Comparison of ENCODE assay signal across 30 cellular contexts in genomic region chr22:31607696-31608095, GRCh38.
"Had no signal": no experiment of that assay in that cellular context is flagged by ENCODE, and none has a peak within 500 bp of the region (broad histone marks: within the 10 kb centered on the region; RNA-seq: fewer than 3 reads in every experiment).

No MANE protein-coding gene starts in this region.

- H3K4me1 ChIP-seq: colonic mucosa had no signal

- H3K27me3 Mint-ChIP-seq: activated CD4-positive, alpha-beta T cell treated with anti-CD3 and anti-CD28 coated beads for 36 hours; activated naive CD8-positive, alpha-beta T cell treated with anti-CD3 and anti-CD28 coated beads, Interleukin-2, amount 50 U/mL, for 24 hours; natural killer cell treated with Interleukin-12 subunit alpha and Interleukin-12 subunit beta and Interleukin-15 and Interleukin-18, amount 100 ng/mL, for 72 hours; progenitor cell of endocrine pancreas; T-cell had no signal

- H3K4me1 Mint-ChIP-seq: activated CD4-positive, alpha-beta T cell treated with anti-CD3 and anti-CD28 coated beads for 36 hours; activated naive CD8-positive, alpha-beta T cell treated with anti-CD3 and anti-CD28 coated beads, Interleukin-2, amount 50 U/mL, for 24 hours; T-cell had no signal

- H3K27ac Mint-ChIP-seq: activated CD4-positive, alpha-beta T cell treated with anti-CD3 and anti-CD28 coated beads for 36 hours; progenitor cell of endocrine pancreas; T-cell; T-helper 2 cell treated with Interferon-gamma antibody and Interleukin-4, amounts not matched to agents 5 μg/mL and 100 μg/mL, for 36 hours had no signal

- FAIRE-seq: endometrium, urothelium cell line had no signal

- H3K36me3 ChIP-seq: colonic mucosa, ovary, transverse colon had no signal

- H3K27me3 ChIP-seq: colonic mucosa, esophagus squamous epithelium, heart right ventricle, left lung, neutrophil, ovary, testis, transverse colon had no signal

- H3K4me3 Mint-ChIP-seq: activated CD4-positive, alpha-beta T cell treated with anti-CD3 and anti-CD28 coated beads for 36 hours; activated naive CD8-positive, alpha-beta T cell treated with anti-CD3 and anti-CD28 coated beads, Interleukin-2, amount 50 U/mL, for 24 hours; natural killer cell treated with Interleukin-12 subunit alpha and Interleukin-12 subunit beta and Interleukin-15 and Interleukin-18, amount 100 ng/mL, for 72 hours; T-cell; T-helper 2 cell treated with Interferon-gamma antibody and Interleukin-4, amounts not matched to agents 5 μg/mL and 100 μg/mL, for 36 hours had no signal

- H3K9me3 Mint-ChIP-seq: activated naive CD8-positive, alpha-beta T cell treated with anti-CD3 and anti-CD28 coated beads, Interleukin-2, amount 50 U/mL, for 24 hours; natural killer cell treated with Interleukin-12 subunit alpha and Interleukin-12 subunit beta and Interleukin-15 and Interleukin-18, amount 100 ng/mL, for 72 hours; T-cell; T-helper 2 cell treated with Interferon-gamma antibody and Interleukin-4, amounts not matched to agents 5 μg/mL and 100 μg/mL, for 36 hours had no signal

- ATAC-seq: activated CD4-positive, alpha-beta T cell treated with anti-CD3 and anti-CD28 coated beads for 36 hours; activated naive CD8-positive, alpha-beta T cell treated with anti-CD3 and anti-CD28 coated beads, Interleukin-2, amount 50 U/mL, for 24 hours; heart right ventricle; left lung; mucosa of descending colon; natural killer cell treated with Interleukin-12 subunit alpha and Interleukin-12 subunit beta and Interleukin-15 and Interleukin-18, amount 100 ng/mL, for 72 hours; T-cell had no signal

- DNase-seq: activated CD4-positive, alpha-beta T cell treated with anti-CD3 and anti-CD28 coated beads for 36 hours; activated CD4-positive, alpha-beta T cell treated with anti-CD3 and anti-CD28 coated beads, Interleukin-2, amount 50 U/mL, for 4 hours; activated CD4-positive, CD25-positive, alpha-beta regulatory T cell; activated CD8-positive, alpha-beta memory T cell treated with anti-CD3 and anti-CD28 coated beads, Interleukin-2, amount 50 U/mL, for 48 hours; activated effector memory CD4-positive, alpha-beta T cell treated with Interleukin-2 at 50 U/mL for 16 hours; activated naive CD4-positive, alpha-beta T cell treated with Interleukin-2 at 50 U/mL for 16 hours; activated naive CD8-positive, alpha-beta T cell treated with anti-CD3 and anti-CD28 coated beads, Interleukin-2, amount 50 U/mL, for 24 hours; cerebellar nuclear complex; colonic mucosa; effector CD8-positive, alpha-beta T cell; esophagus squamous epithelium; foreskin melanocyte; heart right ventricle; left lung; mucosa of descending colon; ovary; stimulated activated CD4-positive, alpha-beta T cell treated with anti-CD3 and anti-CD28 coated beads, Interleukin-15, amount 100 ng/mL, for 24 hours; stimulated activated CD4-positive, alpha-beta T cell treated with anti-CD3 and anti-CD28 coated beads, Interleukin-2, amount 100 ng/mL, for 24 hours; stimulated activated naive CD4-positive, alpha-beta T cell treated with Interleukin-2 at 50 U/mL for 16 hours; T-cell; testis; transverse colon had no signal

- H3K27ac ChIP-seq: colonic mucosa, epithelial cell of prostate, esophagus squamous epithelium, heart right ventricle, left lung, neutrophil, ovary, testis, transverse colon had no signal

- H3K36me3 Mint-ChIP-seq: natural killer cell treated with Interleukin-12 subunit alpha and Interleukin-12 subunit beta and Interleukin-15 and Interleukin-18, amount 100 ng/mL, for 72 hours had no signal

- H3K4me3 ChIP-seq: colonic mucosa, esophagus squamous epithelium, heart right ventricle, left lung, lung, mucosa of descending colon, ovary, testis, transverse colon had no signal

- H3K9me3 ChIP-seq: colonic mucosa, esophagus squamous epithelium, heart right ventricle, left lung, mucosa of descending colon, neutrophil, ovary, testis, transverse colon had no signal
